In genomic region chr14:99564256-99564902, GRCh38 we compare ENCODE assay signal across 10 cellular contexts. TPM values are rescaled to one million over a fixed set of nuclear protein-coding genes. Genes with fewer than 3 reads are reported as not detected.
DNase-seq lines count a peak whose midpoint lies in the region; ATAC-seq, FAIRE-seq and TF ChIP-seq lines count a peak whose summit lies in the region.
"Had no signal": no experiment of that assay in that cellular context is flagged by ENCODE, and none has a peak within 500 bp of the region (broad histone marks: within the 10 kb centered on the region; RNA-seq: fewer than 3 reads in every experiment).

No MANE protein-coding gene starts in this region.

- no peak overlapping the region for H3K27ac ChIP-seq in astrocyte (ENCODE audit: low read depth, low read length)
- no peak overlapping the region for H3K27ac ChIP-seq in tibial nerve

- H3K36me3 ChIP-seq in astrocyte (ENCODE audit: insufficient read depth, low read length) (no peaks in the 10 kb centered on the region), tibial nerve (no peaks in the 10 kb centered on the region)

- no peaks in the 10 kb centered on the region for H3K36me3 Mint-ChIP-seq in astrocyte (ENCODE audit: low read depth, unreplicated experiment)

- no peaks in the 10 kb centered on the region for H3K27me3 ChIP-seq in astrocyte (ENCODE audit: insufficient read depth, low read length)
- H3K27me3 ChIP-seq in tibial nerve = no peaks in the 10 kb centered on the region

- TF ChIP-seq POLR2A in tibial nerve (IDR thresholded peaks at IDR 0.05) = no peak

- TF ChIP-seq CTCF in astrocyte (IDR thresholded peaks at IDR 0.05; ENCODE audit: insufficient read depth, low read depth, low read length) = no peak
- no peak for TF ChIP-seq CTCF in tibial nerve (IDR thresholded peaks at IDR 0.05)

- H3K9me3 ChIP-seq in astrocyte (ENCODE audit: insufficient read depth, low read depth, low read length) = no peaks in the 10 kb centered on the region
- H3K9me3 ChIP-seq in tibial nerve = no peaks in the 10 kb centered on the region

- H3K4me1 Mint-ChIP-seq in astrocyte (ENCODE audit: low read depth, unreplicated experiment) = peaks cover 30% of the 10 kb centered on the region

- intact Hi-C loops in left colon (cut with DNase I, micrococcal nuclease) = no loop called here

- no peak overlapping the region for H3K4me3 Mint-ChIP-seq in astrocyte (ENCODE audit: unreplicated experiment)
- H3K4me3 Mint-ChIP-seq: dendritic cell treated with granulocyte-macrophage colony-stimulating factor and Interleukin-4, amounts not matched to agents 40 ng/mL and 50 ng/mL, for 4 days had no signal

- H3K4me1 ChIP-seq in astrocyte (ENCODE audit: insufficient read depth, low read length) = peaks cover 55% of the 10 kb centered on the region
- peaks cover 0 to 64% (median 18%) of the 10 kb centered on the region in 4 donors for H3K4me1 ChIP-seq in tibial nerve

- peak overlapping the region; percentile 54 for H3K4me2 ChIP-seq in astrocyte (ENCODE audit: low read length)

- WGBS in tibial nerve, 2 donors = 40 to 53% methylated on average over 10 of the region's 10 CpGs

- ATAC-seq in left colon = peak; percentile 44

- no peak overlapping the region for H3K27ac Mint-ChIP-seq in astrocyte (ENCODE audit: unreplicated experiment)
- H3K27ac Mint-ChIP-seq: dendritic cell treated with granulocyte-macrophage colony-stimulating factor and Interleukin-4, amounts not matched to agents 40 ng/mL and 50 ng/mL, for 4 days had no signal

- peaks cover 4% of the 10 kb centered on the region for H3K27me3 Mint-ChIP-seq in astrocyte (ENCODE audit: low read depth, unreplicated experiment)

- H4K20me1 ChIP-seq in astrocyte (ENCODE audit: insufficient read depth, low read length) = peaks cover 86% of the 10 kb centered on the region

- H3K79me2 ChIP-seq in astrocyte (ENCODE audit: insufficient read depth, low read length) = peaks cover 84% of the 10 kb centered on the region

- FAIRE-seq in astrocyte (lab: Jason Lieb, UNC) = no peak
- FAIRE-seq: RCC 7860 had no signal

- no peak overlapping the region for H3K9ac ChIP-seq in astrocyte (ENCODE audit: low read length)

- H3K4me3 ChIP-seq in astrocyte (ENCODE audit: insufficient read depth, low read depth, low read length) (no peak overlapping the region), tibial nerve (no peak overlapping the region)

- no peak overlapping the region for H2AFZ ChIP-seq in astrocyte (ENCODE audit: low read depth, low read length)

- DNase-seq in NCI-H128 (lab: John Stamatoyannopoulos, UW; ENCODE audit: unreplicated experiment) (peak; percentile 49), astrocyte (ENCODE audit: low read depth) (peak; percentile 72), left colon (peak; percentile 55 to 77), tibial nerve (ENCODE audit: low spot score in 2 of 2) (peak; percentile 40 to 74), cerebellum (ENCODE audit: low spot score) (no peak), T-helper 1 cell (no peak), GM19238 (ENCODE audit: insufficient read length, low spot score) (no peak), GOT3 (lab: John Stamatoyannopoulos, UW) (no peak)

- H3K9me3 Mint-ChIP-seq in astrocyte (ENCODE audit: unreplicated experiment) = no peaks in the 10 kb centered on the region
- H3K9me3 Mint-ChIP-seq: dendritic cell treated with granulocyte-macrophage colony-stimulating factor and Interleukin-4, amounts not matched to agents 40 ng/mL and 50 ng/mL, for 4 days had no signal

- TF ChIP-seq EP300 in tibial nerve (IDR thresholded peaks at IDR 0.05) = no peak

RNA-seq across cellular contexts. Expression of gene CCDC85C, which starts 39.6 kb away (rescaled TPM):
- total RNA-seq in astrocyte (8.4 and 16.6 TPM in 2 replicates), left colon (10 to 100 TPM; 66.3 to 68.1 TPM), tibial nerve (1 to 10 TPM in 2 of 4 donors, under 1 TPM in 2; 0.60 to 4.6 (median 1.8) TPM), cerebellum (11.3 TPM)

Comparison
In these comparisons a context has a peak if more than half of its experiments do, and no peak if none do; other contexts are left out.
1. DNase-seq: peak in NCI-H128 (single experiment), astrocyte (single experiment), left colon (2 of 2) and tibial nerve (2 of 2); none in cerebellum (single experiment), T-helper 1 cell (0 of 5), GM19238 (single experiment) and GOT3 (single experiment).